7 cellular contexts compared by ENCODE assay signal in genomic region chr11:113314389-113315301, GRCh38. TPM values are rescaled to one million over a fixed set of nuclear protein-coding genes. Genes with fewer than 3 reads are reported as not detected.
A peak's percentile ranks its signal among the peaks of the same experiment; 100 is the strongest.
DNase-seq lines count a peak whose midpoint lies in the region; ATAC-seq, FAIRE-seq and TF ChIP-seq lines count a peak whose summit lies in the region.

Gene TTC12, plus strand, starts transcription at chr11:113314583. Its CDS starts 1,675 bp downstream, at chr11:113316258.

- peaks cover 26% of the 10 kb centered on the region for H3K4me1 ChIP-seq in keratinocyte (ENCODE audit: control insufficient read depth, extremely low read depth, insufficient read depth, low read length)

- H3K4me3 ChIP-seq in keratinocyte (ENCODE audit: control insufficient read depth in 2 of 3, extremely low read depth in 1 of 3, insufficient read depth in 2 of 3, low read depth in 1 of 3, low read length in 3 of 3), result peak within 1 kb of the TSS; percentile 71 to 84 (median 78)

- dilution Hi-C loops in keratinocyte (cut with MboI; ENCODE audit: extremely low pct_ligation_motif_present, low sequenced_read_pairs), result no loop called here

- H3K27me3 ChIP-seq in keratinocyte (ENCODE audit: control insufficient read depth, extremely low read depth, insufficient read depth, low read length), result no peaks in the 10 kb centered on the region

- H3K9me1 ChIP-seq in keratinocyte (ENCODE audit: control insufficient read depth, extremely low read depth, insufficient read depth, low read length), result no peaks in the 10 kb centered on the region

- peaks cover 0 to 2% of the 10 kb centered on the region in 2 experiments for H3K36me3 ChIP-seq in keratinocyte (ENCODE audit: control insufficient read depth in 2 of 2, extremely low read depth in 1 of 2, insufficient read depth in 2 of 2, low read length in 2 of 2)

- DNase-seq in NCI-H2171 treated with DMSO at 0.1 percent for 48 hours (lab: John Stamatoyannopoulos, UW) (peak; percentile 91), keratinocyte (ENCODE audit: low read depth, low spot score) (peak; percentile 42)
- DNase-seq in activated CD4-positive, CD25-positive, alpha-beta regulatory T cell treated with anti-CD3 and anti-CD28 coated beads, Interleukin-2, amount 50 U/mL, for 16 hours (ENCODE audit: low read depth, low spot score), result peak; percentile 81
- DNase-seq in central memory CD4-positive, alpha-beta T cell, result peak; percentile 83
- DNase-seq in stimulated activated CD4-positive, alpha-beta T cell treated with anti-CD3 and anti-CD28 coated beads, Interleukin-12 subunit alpha, Interleukin-12 subunit beta, amount 100 ng/mL, for 4 hours, result peak; percentile 94

- H3K9me3 ChIP-seq in keratinocyte (ENCODE audit: control insufficient read depth, low read depth, low read length), result no peaks in the 10 kb centered on the region

- no peaks in the 10 kb centered on the region for H4K20me1 ChIP-seq in keratinocyte (ENCODE audit: control insufficient read depth, extremely low read depth, insufficient read depth, low read length)

- peak within 1 kb of the TSS; percentile 95 for H3K4me2 ChIP-seq in keratinocyte (ENCODE audit: control insufficient read depth, extremely low read depth, insufficient read depth, low read depth, low read length)

- peak; percentile 51 for FAIRE-seq in keratinocyte (lab: Jason Lieb, UNC)

- peak within 1 kb of the TSS; percentile 86 for H2AFZ ChIP-seq in keratinocyte (ENCODE audit: control insufficient read depth, low read length)

- H3K9ac ChIP-seq in keratinocyte (ENCODE audit: control insufficient read depth, extremely low read depth, insufficient read depth, low read length), result peak within 1 kb of the TSS; percentile 91

- ATAC-seq in GM18511 (IDR thresholded peaks at IDR 0.05; ENCODE audit: unreplicated experiment) (peak; percentile 99), HG02938 (IDR thresholded peaks at IDR 0.05; ENCODE audit: unreplicated experiment) (peak; percentile 95)

- peaks cover 12% of the 10 kb centered on the region for H3K79me2 ChIP-seq in keratinocyte (ENCODE audit: control insufficient read depth, insufficient read depth, low read length)

- H3K27ac ChIP-seq in keratinocyte (ENCODE audit: control insufficient read depth, insufficient read depth, low read length), result peak within 1 kb of the TSS; percentile 89

- TF ChIP-seq CTCF in keratinocyte (optimal IDR thresholded peaks at IDR 0.05 in 1 of 3, IDR thresholded peaks at IDR 0.05 in 1 of 3, conservative IDR thresholded peaks at IDR 0.05 in 1 of 3; ENCODE audit: extremely low read depth in 1 of 3, insufficient read depth in 2 of 3, low read length in 3 of 3), result no peak

RNA-seq across cellular contexts. Expression of gene TTC12, which starts in this region (rescaled TPM):
- 17.2 to 27.3 TPM (median 23.4 TPM) in 3 replicates for polyA plus RNA-seq in keratinocyte
- polyA plus RNA-seq in keratinocyte (2011; ENCODE audit: low read depth), result 19.8 TPM
- 13.5 and 15.1 TPM in 2 replicates for polyA plus RNA-seq in keratinocyte (2011; cell fraction: cytosol; rRNA removed)
- 46.2 and 48.3 TPM in 2 replicates for polyA plus RNA-seq in keratinocyte (2011; cell fraction: nucleus; rRNA removed)
- 9.3 and 13.7 TPM in 2 replicates for polyA plus RNA-seq in keratinocyte (2012; ENCODE audit: low replicate concordance)
- 15.2 to 37.2 TPM (median 29.6 TPM) in 3 replicates for polyA minus RNA-seq in keratinocyte
- 9.2 TPM for polyA minus RNA-seq in keratinocyte (2011; cell fraction: cytosol; rRNA and poly(A)+ RNA removed)
- 20.6 and 41.2 TPM in 2 replicates for polyA minus RNA-seq in keratinocyte (2011; cell fraction: nucleus; rRNA and poly(A)+ RNA removed)

Comparison
In these comparisons a context has a peak if more than half of its experiments do, and no peak if none do; other contexts are left out.
1. Peak in every context shown above with its lines: DNase-seq, ATAC-seq, H3K4me3 ChIP-seq and H3K27ac ChIP-seq.
2. DNase-seq: peak in every context shown above with its lines; median percentile 94 in stimulated activated CD4-positive, alpha-beta T cell treated with anti-CD3 and anti-CD28 coated beads, Interleukin-12 subunit alpha, Interleukin-12 subunit beta, amount 100 ng/mL, for 4 hours; 91 in NCI-H2171 treated with DMSO at 0.1 percent for 48 hours; 83 in central memory CD4-positive, alpha-beta T cell; 81 in activated CD4-positive, CD25-positive, alpha-beta regulatory T cell treated with anti-CD3 and anti-CD28 coated beads, Interleukin-2, amount 50 U/mL, for 16 hours; 42 in keratinocyte.